In the genomic region with DNA sequence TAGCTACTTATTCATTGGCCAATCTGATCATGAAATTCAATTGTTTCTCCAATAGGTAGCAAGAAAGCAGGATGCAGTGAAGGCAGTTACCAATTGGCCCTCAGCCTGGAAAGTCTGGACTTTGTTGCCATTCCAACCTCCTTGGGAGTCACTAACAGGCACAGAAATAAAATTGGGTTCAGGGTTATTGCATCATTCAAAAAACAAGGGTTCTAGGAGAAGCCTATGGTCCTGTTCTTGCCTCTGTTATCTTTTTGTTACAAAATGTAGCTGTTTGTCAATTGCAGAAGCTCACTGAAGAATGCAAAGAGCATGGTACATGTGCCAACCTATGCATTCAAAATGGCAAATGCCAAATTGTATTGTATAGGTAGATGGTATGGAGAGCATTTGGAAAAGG, we compare ENCODE assay signal across 22 cellular contexts.
"Had no signal": no experiment of that assay in that cellular context is flagged by ENCODE, and none has a peak within 500 bp of the region (broad histone marks: within the 10 kb centered on the region; RNA-seq: fewer than 3 reads in every experiment).

No MANE protein-coding gene starts in this region.

- H3K4me1 ChIP-seq: colonic mucosa, foreskin keratinocyte, gastroesophageal sphincter, left lung, lower lobe of right lung had no signal

- H3K27me3 ChIP-seq: colonic mucosa, esophagus muscularis mucosa, foreskin keratinocyte, gastroesophageal sphincter, heart left ventricle, left lung had no signal

- H3K27me3 Mint-ChIP-seq: dendritic cell treated with granulocyte-macrophage colony-stimulating factor and Interleukin-4, amounts not matched to agents 40 ng/mL and 50 ng/mL, for 4 days had no signal

- ATAC-seq: foreskin keratinocyte; gastroesophageal sphincter; heart left ventricle; left cardiac atrium; left lung; left ventricle myocardium superior; lower lobe of right lung; naive thymus-derived CD4-positive, alpha-beta T cell had no signal

- H3K27ac Mint-ChIP-seq: dendritic cell treated with granulocyte-macrophage colony-stimulating factor and Interleukin-4, amounts not matched to agents 40 ng/mL and 50 ng/mL, for 4 days; memory B cell; naive thymus-derived CD4-positive, alpha-beta T cell had no signal

- H3K9me3 ChIP-seq: colonic mucosa, esophagus muscularis mucosa had no signal

- H3K27ac ChIP-seq: colonic mucosa, esophagus muscularis mucosa, foreskin keratinocyte, gastroesophageal sphincter, heart left ventricle, left lung, lower lobe of right lung had no signal

- FAIRE-seq: endothelial cell of umbilical vein, frontal cortex, islet of Langerhans, keratinocyte had no signal

- H3K4me3 ChIP-seq: colonic mucosa, esophagus muscularis mucosa, gastroesophageal sphincter, heart left ventricle, left lung, lower lobe of right lung had no signal

- DNase-seq: colonic mucosa; cortex of kidney; effector CD4-positive, alpha-beta T cell; effector memory CD4-positive, alpha-beta T cell; foreskin keratinocyte; heart left ventricle; hippocampal formation; left cardiac atrium; left lung; left ventricle myocardium superior; lower lobe of right lung; mesendoderm; midbrain; naive thymus-derived CD4-positive, alpha-beta T cell had no signal

- H3K36me3 ChIP-seq: colonic mucosa, esophagus muscularis mucosa, gastroesophageal sphincter, heart left ventricle, left lung, lower lobe of right lung had no signal

- H3K4me1 Mint-ChIP-seq: naive thymus-derived CD4-positive, alpha-beta T cell had no signal

- H3K36me3 Mint-ChIP-seq: memory B cell had no signal

- H3K4me3 Mint-ChIP-seq: dendritic cell treated with granulocyte-macrophage colony-stimulating factor and Interleukin-4, amounts not matched to agents 40 ng/mL and 50 ng/mL, for 4 days; memory B cell; naive thymus-derived CD4-positive, alpha-beta T cell had no signal
